Comparison of ENCODE assay signal across 7 cellular contexts in the genomic region with DNA sequence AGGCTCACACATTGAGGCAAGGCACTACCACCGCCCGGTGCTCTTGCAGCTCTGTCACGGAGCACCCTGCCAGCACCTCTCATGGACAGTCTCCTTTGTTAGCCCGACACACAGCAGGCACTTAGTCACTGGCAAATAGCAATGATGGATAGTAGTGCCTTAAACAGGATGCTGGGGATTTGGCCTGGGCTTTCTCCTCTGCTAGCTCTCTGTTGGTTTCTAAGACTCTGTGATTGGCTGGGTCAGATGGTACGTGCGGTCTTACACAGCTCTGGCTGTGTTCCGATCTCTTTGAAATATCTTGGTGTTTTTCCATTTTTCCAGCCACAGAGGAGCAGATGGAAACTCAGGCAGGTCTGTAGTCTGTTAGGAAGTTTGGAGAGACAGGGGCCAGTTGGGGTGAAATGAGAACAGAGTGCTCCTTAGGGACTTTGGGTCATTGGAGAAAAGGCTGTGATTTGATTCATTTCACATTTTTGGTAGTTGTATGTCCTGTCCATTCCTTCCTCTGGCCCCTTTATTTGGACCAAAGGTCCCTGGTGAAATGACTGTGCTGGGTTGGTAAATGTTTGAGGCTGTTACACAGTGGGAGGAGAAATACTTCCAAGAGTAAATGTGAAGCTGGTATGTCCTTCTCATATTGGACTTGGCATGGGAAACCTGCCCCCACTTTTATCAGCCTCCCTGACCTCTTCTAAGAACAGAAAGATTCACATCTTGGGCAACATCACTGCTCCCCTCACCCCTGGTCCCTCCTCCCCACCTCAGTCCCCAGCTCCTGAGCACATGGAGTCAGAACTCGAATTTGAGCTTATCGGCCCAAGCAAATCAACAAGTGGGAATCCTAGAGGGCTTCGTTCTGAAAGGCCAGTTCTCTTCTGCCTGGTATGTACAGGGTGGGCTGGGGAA. TPM values are rescaled to one million over a fixed set of nuclear protein-coding genes. Genes with fewer than 3 reads are reported as not detected.
DNase-seq lines count a peak whose midpoint lies in the region; ATAC-seq and TF ChIP-seq lines count a peak whose summit lies in the region.

No MANE protein-coding gene starts in this region.

- DNase-seq in HFF-Myc (ENCODE audit: extremely low read depth, low read depth) (peak; percentile 94), stromal cell of bone marrow (ENCODE audit: low read depth) (peak; percentile 99), foreskin melanocyte (no peak), NCI-H2196 treated with DMSO at 0.1 percent for 48 hours (lab: John Stamatoyannopoulos, UW; ENCODE audit: unreplicated experiment) (no peak)
- no peak for DNase-seq in activated naive CD8-positive, alpha-beta T cell treated with anti-CD3 and anti-CD28 coated beads for 36 hours

- H3K4me3 ChIP-seq in HFF-Myc (replicated peaks; ENCODE audit: low read depth, low read length) (peak overlapping the region; percentile 87), iPS-20b (ENCODE audit: low read length) (peak overlapping the region; percentile 53; the same call in 1 of the 2 replicates)

- no peak for ATAC-seq in GM19395 (IDR thresholded peaks at IDR 0.05; ENCODE audit: unreplicated experiment)

- H3K9ac ChIP-seq in iPS-20b (ENCODE audit: low read depth, low read length) = peak overlapping the region; percentile 59; the same call in 1 of the 2 replicates

- no peaks in the 10 kb centered on the region for H3K9me3 ChIP-seq in iPS-20b (ENCODE audit: insufficient read depth, low read depth, low read length)

- H3K36me3 Mint-ChIP-seq in activated naive CD8-positive, alpha-beta T cell treated with anti-CD3 and anti-CD28 coated beads for 36 hours = peaks cover 28% of the 10 kb centered on the region

- H3K9me3 Mint-ChIP-seq in activated naive CD8-positive, alpha-beta T cell treated with anti-CD3 and anti-CD28 coated beads for 36 hours = peaks cover 7% of the 10 kb centered on the region

- H3K27ac ChIP-seq in iPS-20b (ENCODE audit: low read length) = no peak overlapping the region

- H3K27me3 ChIP-seq in iPS-20b (ENCODE audit: insufficient read depth, low read length) = peaks cover 44% of the 10 kb centered on the region

- H3K27me3 Mint-ChIP-seq in activated naive CD8-positive, alpha-beta T cell treated with anti-CD3 and anti-CD28 coated beads for 36 hours = no peaks in the 10 kb centered on the region

- TF ChIP-seq CTCF in HFF-Myc (IDR thresholded peaks at IDR 0.05; ENCODE audit: low read depth, low read length, missing control alignments) = no peak

- no peaks in the 10 kb centered on the region; the same call in 1 of the 2 replicates for H3K36me3 ChIP-seq in iPS-20b (ENCODE audit: insufficient read depth, low read depth, low read length)

- H3K4me1 ChIP-seq in iPS-20b (ENCODE audit: insufficient read depth, low read length) = peaks cover 42% of the 10 kb centered on the region

- H3K4me3 Mint-ChIP-seq in activated naive CD8-positive, alpha-beta T cell treated with anti-CD3 and anti-CD28 coated beads for 36 hours = no peak overlapping the region

- peak overlapping the region; percentile 91 for H3K27ac Mint-ChIP-seq in activated naive CD8-positive, alpha-beta T cell treated with anti-CD3 and anti-CD28 coated beads for 36 hours

- H3K4me1 Mint-ChIP-seq in activated naive CD8-positive, alpha-beta T cell treated with anti-CD3 and anti-CD28 coated beads for 36 hours = peaks cover 76% of the 10 kb centered on the region

RNA-seq across cellular contexts. Expression of gene SMIM3, which starts 3.4 kb away (rescaled TPM):
- 10 to 100 TPM; 10.4 to 10.6 TPM for total RNA-seq in activated naive CD8-positive, alpha-beta T cell treated with anti-CD3 and anti-CD28 coated beads for 36 hours

RNA-seq across cellular contexts. Expression of gene DCTN4, which starts 23.1 kb away (rescaled TPM):
- total RNA-seq in activated naive CD8-positive, alpha-beta T cell treated with anti-CD3 and anti-CD28 coated beads for 36 hours = 10 to 100 TPM; 33.7 to 37.4 TPM

Comparison
In these comparisons a context has a peak if more than half of its experiments do, and no peak if none do; other contexts are left out.
1. DNase-seq: peak in HFF-Myc (single experiment) and stromal cell of bone marrow (single experiment); none in activated naive CD8-positive, alpha-beta T cell treated with anti-CD3 and anti-CD28 coated beads for 36 hours (single experiment), foreskin melanocyte (single experiment) and NCI-H2196 treated with DMSO at 0.1 percent for 48 hours (single experiment).